19 cellular contexts compared by ENCODE assay signal in the genomic region with DNA sequence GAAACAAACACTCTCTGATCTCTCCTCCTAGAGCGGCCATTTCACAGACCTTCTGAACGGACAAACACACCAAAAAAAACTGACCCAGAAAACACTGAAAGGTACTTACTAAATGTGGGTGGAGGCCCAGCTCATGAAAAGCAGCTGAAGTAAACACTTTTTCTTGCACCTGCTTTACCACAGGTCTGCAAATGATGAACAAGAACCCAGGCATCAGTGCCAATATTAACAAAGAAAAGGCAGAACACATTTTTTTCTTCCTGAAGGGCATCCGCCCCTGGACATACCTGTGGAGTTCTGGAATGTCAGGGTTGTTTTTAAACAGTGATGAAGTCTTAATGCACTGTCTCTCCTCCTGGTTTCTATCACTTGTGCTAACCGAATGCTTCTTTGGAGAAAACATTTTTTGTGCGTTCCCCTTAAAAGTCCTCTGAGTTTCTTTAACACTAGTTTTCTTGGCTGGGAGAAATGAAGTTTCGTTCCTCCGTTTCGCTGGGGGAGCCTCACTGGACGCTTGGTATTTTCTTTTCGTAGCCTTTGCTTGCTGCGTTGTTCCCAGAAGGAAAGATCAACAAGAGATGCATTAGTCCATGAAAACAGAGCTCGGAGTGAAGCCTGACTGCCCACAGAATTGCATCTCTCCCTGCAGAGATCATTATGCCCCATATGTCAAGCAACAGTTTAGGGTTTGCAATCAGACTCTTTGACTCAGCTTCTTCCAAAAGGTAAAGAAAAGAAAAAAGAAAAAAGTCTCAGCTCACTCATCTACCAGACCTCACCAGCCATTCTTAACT. TPM values are rescaled to one million over a fixed set of nuclear protein-coding genes. Genes with fewer than 3 reads are reported as not detected.
DNase-seq lines count a peak whose midpoint lies in the region; ATAC-seq, FAIRE-seq and TF ChIP-seq lines count a peak whose summit lies in the region.
"Had no signal": no experiment of that assay in that cellular context is flagged by ENCODE, and none has a peak within 500 bp of the region (broad histone marks: within the 10 kb centered on the region; RNA-seq: fewer than 3 reads in every experiment).

No MANE protein-coding gene starts in this region.

- H3K27ac ChIP-seq in GM23338 (ENCODE audit: low read depth), result peak overlapping the region; percentile 70
- H3K27ac ChIP-seq in HUES64 (ENCODE audit: low read depth, low read length), result peak overlapping the region; percentile 3; the same call in 1 of the 2 replicates
- H3K27ac ChIP-seq in H1 (ENCODE audit: low read depth, low read length), result no peak overlapping the region
- H3K27ac ChIP-seq in mesenchymal stem cell (ENCODE audit: low read length, poor library complexity, severe bottlenecking), result peak overlapping the region; percentile 74
- H3K27ac ChIP-seq in SK-N-SH (ENCODE audit: low read depth in 2 of 2, low read length in 1 of 2), result no peak overlapping the region
- H3K27ac ChIP-seq: HL-60 had no signal

- H4K91ac ChIP-seq in H1 (replicated peaks; ENCODE audit: insufficient read length, low read length) (no peak overlapping the region), mesenchymal stem cell (ENCODE audit: low read length) (no peak overlapping the region)

- CTCF ChIA-PET in H1 (lab: Charles Lee; ENCODE audit: partially characterized antibody) (interaction anchor here (1.0 to 1.9 kb wide), 2 partner anchors 11 to 19 kb away, joined by 3 to 5 read pairs; no protein-coding TSS in a partner anchor), SK-N-SH (lab: Yijun Ruan, JAX) (interaction anchor here (1.0 kb wide), 1 partner anchor 136 kb away, joined by 4 read pairs; no protein-coding TSS in a partner anchor)

- no peak overlapping the region for H2AK5ac ChIP-seq in H1 (ENCODE audit: low read depth, low read length)
- no peak overlapping the region for H2AK5ac ChIP-seq in mesenchymal stem cell (ENCODE audit: low read length, severe bottlenecking)

- no peak for TF ChIP-seq POLR2A in H1 (IDR thresholded peaks at IDR 0.05; ENCODE audit: control extremely low read depth in 1 of 2, low read depth in 2 of 2, low read length in 2 of 2)
- no peak for TF ChIP-seq POLR2A in GM12891 (IDR thresholded peaks at IDR 0.05; ENCODE audit: low read depth, low read length)

- H4K8ac ChIP-seq in H1 (ENCODE audit: extremely low read depth, insufficient read depth, low read length) (no peak overlapping the region), mesenchymal stem cell (ENCODE audit: low read length) (no peak overlapping the region)

- H3K36me3 Mint-ChIP-seq in GM23338 (ENCODE audit: low read depth), result peaks cover 39% of the 10 kb centered on the region

- WGBS in HUES64, result 93% methylated on average over 12 of the region's 12 CpGs
- 84% methylated on average over 12 of the region's 12 CpGs; no CpG with 5 or more reads in 1 of the 2 experiments for WGBS in H1 (ENCODE audit: extremely low coverage in 1 of 2, insufficient coverage in 1 of 2, insufficient read length in 1 of 2, insufficient replicate concordance in 2 of 2, low coverage in 1 of 2, low lambda C conversion rate in 2 of 2, missing lambda C conversion rate in 1 of 2), 2 experiments
- 95% methylated on average over 12 of the region's 12 CpGs for WGBS in mesenchymal stem cell
- 92% methylated on average over 12 of the region's 12 CpGs for whole genome bisulfite sequencing in SK-N-SH (ENCODE audit: low lambda C conversion rate)

- no peak for FAIRE-seq in H1 (lab: Jason Lieb, UNC)
- no peak for FAIRE-seq in GM12891 (lab: Jason Lieb, UNC)

- H3K9ac ChIP-seq in HUES64 (ENCODE audit: low read depth, low read length) (0 out of 2 replicates have a peak overlapping the region, but pooled peaks have one; percentile 13), H1 (replicated peaks in 1 of 4; ENCODE audit: extremely low read depth in 1 of 4, low read depth in 3 of 4, low read length in 3 of 4) (no peak overlapping the region), mesenchymal stem cell (ENCODE audit: low read length) (no peak overlapping the region), SK-N-SH (no peak overlapping the region)

- no peak overlapping the region for H2BK20ac ChIP-seq in H1 (ENCODE audit: low read length)

- H3K27ac Mint-ChIP-seq in GM23338, result no peak overlapping the region

- H3K18ac ChIP-seq in H1 (ENCODE audit: extremely low read depth, low read length), result no peak overlapping the region
- no peak overlapping the region for H3K18ac ChIP-seq in mesenchymal stem cell (ENCODE audit: low read depth in 1 of 2, low read length in 2 of 2)

- H3K36me3 ChIP-seq in GM23338 (ENCODE audit: insufficient read depth) (0 out of 2 replicates have a peak, but pooled peaks cover 15% of the 10 kb centered on the region), HUES64 (ENCODE audit: insufficient read depth, low read length) (peaks cover 60% of the 10 kb centered on the region), H1 (ENCODE audit: control insufficient read depth in 2 of 4, insufficient read depth in 4 of 4, low read length in 3 of 4) (peaks cover 5 to 41% (median 24%) of the 10 kb centered on the region in 4 experiments), mesenchymal stem cell (ENCODE audit: control insufficient read depth in 1 of 2, insufficient read depth in 2 of 2, low read depth in 1 of 2, low read length in 2 of 2) (peaks cover 16 to 57% of the 10 kb centered on the region in 2 experiments), SK-N-SH (replicated peaks in 1 of 2; ENCODE audit: control insufficient read depth in 1 of 2, insufficient read depth in 2 of 2, low read length in 1 of 2) (peaks cover 32 to 61% of the 10 kb centered on the region in 2 experiments)

- H3K4me1 Mint-ChIP-seq in GM23338, result peaks cover 9% of the 10 kb centered on the region

- H3F3A ChIP-seq in GM23338 (replicated peaks; ENCODE audit: low read depth) (peaks cover 8% of the 10 kb centered on the region), SK-N-SH (replicated peaks; ENCODE audit: insufficient read depth) (no peaks in the 10 kb centered on the region)

- H4K20me1 ChIP-seq in GM23338 (replicated peaks; ENCODE audit: insufficient read depth) (peaks cover 10% of the 10 kb centered on the region; the same call in 1 of the 2 replicates), H1 (replicated peaks in 1 of 2; ENCODE audit: control insufficient read depth in 1 of 2, insufficient read depth in 2 of 2, low read length in 2 of 2) (peaks cover 2 to 6% of the 10 kb centered on the region in 2 experiments), SK-N-SH (ENCODE audit: insufficient read depth) (peaks cover 10% of the 10 kb centered on the region; the same call in 1 of the 2 replicates)

- TF ChIP-seq RAD21 in H1 (IDR thresholded peaks at IDR 0.05 in 1 of 2, conservative IDR thresholded peaks at IDR 0.05 in 1 of 2; ENCODE audit: low read depth in 2 of 2, low read length in 2 of 2) (no peak), SK-N-SH (IDR thresholded peaks at IDR 0.05; ENCODE audit: low read length) (no peak)

- H3K4me3 ChIP-seq in GM23338 (peak overlapping the region; percentile 20; the same call in 1 of the 2 replicates), HUES64 (ENCODE audit: low read length) (no peak overlapping the region; the same call in 1 of the 2 replicates), H1 (ENCODE audit: extremely low read depth in 1 of 4, insufficient read depth in 2 of 4, low read depth in 3 of 4, low read length in 4 of 4) (peak overlapping the region in 1 of 4 experiments; percentile 11; a peak in 1 of 8 replicates), mesenchymal stem cell (ENCODE audit: insufficient read depth in 1 of 2, low read depth in 1 of 2, low read length in 2 of 2) (no peak overlapping the region), SK-N-SH (ENCODE audit: low read depth in 2 of 2, low read length in 1 of 2) (no peak overlapping the region)

- no peaks in the 10 kb centered on the region for H3K27me3 ChIP-seq in GM23338 (ENCODE audit: insufficient read depth)
- no peaks in the 10 kb centered on the region for H3K27me3 ChIP-seq in HUES64 (ENCODE audit: insufficient read depth, low read length)
- H3K27me3 ChIP-seq in H1 (replicated peaks in 1 of 4; ENCODE audit: control insufficient read depth in 3 of 4, extremely low read depth in 1 of 4, insufficient read depth in 3 of 4, low read length in 3 of 4), result no peaks in the 10 kb centered on the region
- no peaks in the 10 kb centered on the region for H3K27me3 ChIP-seq in mesenchymal stem cell (ENCODE audit: control insufficient read depth in 1 of 2, insufficient read depth in 1 of 2, low read length in 2 of 2)
- no peaks in the 10 kb centered on the region for H3K27me3 ChIP-seq in SK-N-SH (ENCODE audit: insufficient read depth)

- H3K4me2 ChIP-seq in GM23338, result peak overlapping the region; percentile 60
- peak overlapping the region; percentile 42 to 59; a peak in 3 of 4 replicates for H3K4me2 ChIP-seq in H1 (ENCODE audit: insufficient read depth in 1 of 2, low read depth in 2 of 2, low read length in 2 of 2)
- H3K4me2 ChIP-seq in mesenchymal stem cell (ENCODE audit: low read length, poor library complexity, severe bottlenecking), result no peak overlapping the region
- H3K4me2 ChIP-seq in SK-N-SH, result no peak overlapping the region

- H2BK12ac ChIP-seq in H1 (ENCODE audit: low read depth, low read length), result no peak overlapping the region
- H2BK12ac ChIP-seq in mesenchymal stem cell (ENCODE audit: low read length in 2 of 2), result no peak overlapping the region

- H2BK15ac ChIP-seq in H1 (ENCODE audit: low read length), result no peak overlapping the region
- H2BK15ac ChIP-seq in mesenchymal stem cell (ENCODE audit: low read depth, poor library complexity, severe bottlenecking), result no peak overlapping the region

- H4K5ac ChIP-seq in H1 (ENCODE audit: insufficient read length, low read depth, low read length), result no peak overlapping the region

- no peak for TF ChIP-seq CTCF in GM23338 (conservative IDR thresholded peaks at IDR 0.05; ENCODE audit: low read depth in 2 of 2)
- TF ChIP-seq CTCF in H1 (IDR thresholded peaks at IDR 0.05; ENCODE audit: control extremely low read depth in 1 of 3, insufficient read depth in 1 of 3, low read depth in 1 of 3, low read length in 3 of 3), result no peak
- no peak for TF ChIP-seq CTCF in SK-N-SH (IDR thresholded peaks at IDR 0.05)

- no peak for ATAC-seq in GM23338
- no peak for ATAC-seq in HG02970 (IDR thresholded peaks at IDR 0.05; ENCODE audit: low FRiP score, unreplicated experiment)

- H3K27me3 Mint-ChIP-seq in GM23338 (ENCODE audit: insufficient read depth, low read depth, poor library complexity), result peaks cover 3% of the 10 kb centered on the region

- no peak overlapping the region for H3K56ac ChIP-seq in H1 (replicated peaks; ENCODE audit: insufficient read length, low read depth, low read length)

- POLR2A ChIA-PET in H1 (lab: Charles Lee; ENCODE audit: partially characterized antibody) (interaction anchor here (0.7 to 1.6 kb wide), 3 partner anchors 8 to 9 kb away, joined by 4 read pairs; a partner anchor contains a TSS), SK-N-SH (lab: Yijun Ruan, JAX) (no interaction called here)

- H3K23me2 ChIP-seq in H1 (ENCODE audit: low read depth, low read length), result no peaks in the 10 kb centered on the region

- TF ChIP-seq EP300 in H1 (IDR thresholded peaks at IDR 0.05; ENCODE audit: borderline replicate concordance in 1 of 2, low read depth in 2 of 2, low read length in 2 of 2) (no peak), SK-N-SH (IDR thresholded peaks at IDR 0.05; ENCODE audit: borderline replicate concordance in 1 of 2, low read depth in 1 of 2, low read length in 1 of 2) (no peak)

- H3K14ac ChIP-seq in H1 (ENCODE audit: insufficient read length) (no peak overlapping the region), mesenchymal stem cell (ENCODE audit: low read length in 2 of 2) (no peak overlapping the region)

- no peak overlapping the region for H2BK120ac ChIP-seq in H1 (replicated peaks; ENCODE audit: low read depth, low read length)
- H2BK120ac ChIP-seq in mesenchymal stem cell (ENCODE audit: low read depth, low read length), result no peak overlapping the region

- H3K79me2 ChIP-seq in GM23338 (replicated peaks; ENCODE audit: insufficient read depth) (peaks cover 67% of the 10 kb centered on the region), H1 (ENCODE audit: control insufficient read depth in 1 of 2, insufficient read depth in 2 of 2, low read length in 2 of 2) (peaks cover 5 to 59% of the 10 kb centered on the region in 2 experiments; a peak in 3 of 4 replicates), SK-N-SH (ENCODE audit: insufficient read depth) (peaks cover 58% of the 10 kb centered on the region)

- H3K4me3 Mint-ChIP-seq in GM23338, result peak overlapping the region; percentile 4; the same call in 1 of the 3 replicates

- H3K9me3 Mint-ChIP-seq in GM23338, result no peaks in the 10 kb centered on the region

- H2BK5ac ChIP-seq in H1 (ENCODE audit: low read depth, low read length) (no peak overlapping the region; the same call in 1 of the 2 replicates), mesenchymal stem cell (ENCODE audit: low read depth, low read length, poor library complexity, severe bottlenecking) (no peak overlapping the region)

- H2AFZ ChIP-seq in GM23338, result no peak overlapping the region
- no peak overlapping the region for H2AFZ ChIP-seq in H1 (ENCODE audit: low read length)
- H2AFZ ChIP-seq in mesenchymal stem cell (ENCODE audit: low read depth, low read length), result no peak overlapping the region
- H2AFZ ChIP-seq in SK-N-SH (ENCODE audit: low read depth), result no peak overlapping the region

- H3K9me2 ChIP-seq in GM23338 (ENCODE audit: insufficient read depth) (no peaks in the 10 kb centered on the region), SK-N-SH (no peaks in the 10 kb centered on the region)

- H3K4ac ChIP-seq in H1 (replicated peaks; ENCODE audit: insufficient read length, low read depth, low read length) (no peak overlapping the region), mesenchymal stem cell (ENCODE audit: low read depth in 1 of 2, low read length in 2 of 2) (no peak overlapping the region)

- DNase-seq in GM23338 (ENCODE audit: low spot score) (no peak), H1 (ENCODE audit: low read depth in 1 of 2, low spot score in 2 of 2) (no peak), mesenchymal stem cell (no peak), UCSD-AML1 (lab: John Stamatoyannopoulos, UW; ENCODE audit: unreplicated experiment) (no peak), SK-N-SH (no peak), GM12891 (ENCODE audit: insufficient read length, low spot score) (no peak)
- DNase-seq: ACHN, COR-L47, DMS153, HCEC 1CT, KG1, NCI-H1048, NCI-H1436 treated with DMSO at 0.1 percent for 48 hours, NCI-H2081, OCI-M1, SIG-M5 had no signal

- no peaks in the 10 kb centered on the region for H3K9me3 ChIP-seq in HUES64 (ENCODE audit: insufficient read depth, low read depth, low read length)
- H3K9me3 ChIP-seq in H1 (ENCODE audit: insufficient read depth in 2 of 2, low read depth in 1 of 2, low read length in 1 of 2), result no peaks in the 10 kb centered on the region
- H3K9me3 ChIP-seq in mesenchymal stem cell (ENCODE audit: control insufficient read depth, low read length), result no peaks in the 10 kb centered on the region
- no peaks in the 10 kb centered on the region for H3K9me3 ChIP-seq in SK-N-SH

- H3K23ac ChIP-seq in H1 (ENCODE audit: insufficient read length) (no peak overlapping the region), mesenchymal stem cell (ENCODE audit: low read length in 2 of 2) (no peak overlapping the region)

- H3K4me1 ChIP-seq in GM23338 (ENCODE audit: insufficient read depth), result peaks cover 44% of the 10 kb centered on the region
- peaks cover 20% of the 10 kb centered on the region for H3K4me1 ChIP-seq in HUES64 (ENCODE audit: insufficient read depth, low read length)
- peaks cover 2 to 6% (median 5%) of the 10 kb centered on the region in 4 experiments; a peak in 5 of 7 replicates for H3K4me1 ChIP-seq in H1 (replicated peaks in 1 of 4; ENCODE audit: control insufficient read depth in 3 of 4, insufficient read depth in 4 of 4, low read length in 3 of 4)
- peaks cover 6% of the 10 kb centered on the region for H3K4me1 ChIP-seq in mesenchymal stem cell (ENCODE audit: control insufficient read depth, insufficient read depth, low read depth, low read length)
- H3K4me1 ChIP-seq in SK-N-SH (ENCODE audit: control insufficient read depth in 1 of 2, insufficient read depth in 2 of 2, low read depth in 1 of 2, low read length in 1 of 2), result no peaks in the 10 kb centered on the region

- peaks cover 8% of the 10 kb centered on the region for H3K79me1 ChIP-seq in H1 (ENCODE audit: low read depth, low read length)
- H3K79me1 ChIP-seq in mesenchymal stem cell (replicated peaks; ENCODE audit: low read length, poor library complexity, severe bottlenecking), result peaks cover 27% of the 10 kb centered on the region

RNA-seq across cellular contexts. Expression of a gene that starts 7.4 kb away (rescaled TPM):
- total RNA-seq in GM23338 (2014; rRNA removed; shearing (Covaris generic)), result 21.6 and 23.5 TPM in 2 replicates
- polyA plus RNA-seq in GM23338 (2016; fragmentation: Nextera tagmentation; extraction: Ambion mirVana), result 11.6 and 14.8 TPM in 2 replicates
- 20.9 TPM for polyA plus RNA-seq in HUES64 (2013, experiment 1 of 2)
- polyA plus RNA-seq in HUES64 (2013, experiment 2 of 2), result 16.4 TPM
- 23.7 and 25.2 TPM in 2 replicates for total RNA-seq in H1 (2021; fragmentation: NEBNext Ultra II Directional; extraction: Animal tissue kit (Norgen Biotek cat#: 25700))
- 6.3 and 9.5 TPM in 2 replicates for polyA plus RNA-seq in H1 (2011; rRNA removed)
- 10.5 TPM for polyA plus RNA-seq in H1 (2011; cell fraction: cytosol; rRNA removed)
- polyA plus RNA-seq in H1 (2011; cell fraction: nucleus; rRNA removed), result 18.1 TPM
- polyA plus RNA-seq in H1 (2012, experiment 1 of 2), result 16.2 to 18.9 TPM (median 17.8 TPM) in 4 replicates
- polyA plus RNA-seq in H1 (2012, experiment 2 of 2), result 9.6 TPM
- 16.1 TPM for polyA plus RNA-seq in H1 (2013, experiment 1 of 2)
- 15.4 TPM for polyA plus RNA-seq in H1 (2013, experiment 2 of 2)
- polyA minus RNA-seq in H1 (2011; rRNA and poly(A)+ RNA removed), result 25.5 and 35.3 TPM in 2 replicates
- 21.3 TPM for polyA minus RNA-seq in H1 (2011; cell fraction: cytosol; rRNA and poly(A)+ RNA removed)
- polyA minus RNA-seq in H1 (2011; cell fraction: nucleus; rRNA and poly(A)+ RNA removed), result 39.6 TPM
- 8.4 TPM for polyA plus RNA-seq in mesenchymal stem cell (2013, experiment 1 of 2)
- polyA plus RNA-seq in mesenchymal stem cell (2013, experiment 2 of 2), result 8.3 TPM
- 13.9 and 17.3 TPM in 2 replicates for polyA plus RNA-seq in SK-N-SH (2012; rRNA removed)
- polyA plus RNA-seq in SK-N-SH (2012; cell fraction: cytosol; rRNA removed), result 11.1 and 13.2 TPM in 2 replicates
- polyA plus RNA-seq in SK-N-SH (2012; cell fraction: nucleus; rRNA removed), result 31.7 and 35.8 TPM in 2 replicates
- polyA plus RNA-seq in GM12891 (2012; ENCODE audit: low read depth, missing spikeins), result 9.9 TPM

RNA-seq across cellular contexts. Expression of a gene that starts 7.9 kb away (rescaled TPM):
- total RNA-seq in GM23338 (2014; rRNA removed; shearing (Covaris generic)), result 39.6 and 41.6 TPM in 2 replicates
- polyA plus RNA-seq in GM23338 (2016; fragmentation: Nextera tagmentation; extraction: Ambion mirVana) (9.5 and 9.8 TPM in 2 replicates), H1 (2011; rRNA removed) (6.3 and 6.8 TPM in 2 replicates), SK-N-SH (2012; rRNA removed) (2.8 and 3.6 TPM in 2 replicates)
- 29.3 TPM for polyA plus RNA-seq in HUES64 (2013, experiment 1 of 2)
- 28.4 TPM for polyA plus RNA-seq in HUES64 (2013, experiment 2 of 2)
- 36.9 and 39.2 TPM in 2 replicates for total RNA-seq in H1 (2021; fragmentation: NEBNext Ultra II Directional; extraction: Animal tissue kit (Norgen Biotek cat#: 25700))
- polyA plus RNA-seq in H1 (2011; cell fraction: cytosol; rRNA removed), result 8.9 TPM
- 7.2 TPM for polyA plus RNA-seq in H1 (2011; cell fraction: nucleus; rRNA removed)
- polyA plus RNA-seq in H1 (2012, experiment 1 of 2), result 14.8 to 23.5 TPM (median 19.3 TPM) in 4 replicates
- polyA plus RNA-seq in H1 (2012, experiment 2 of 2), result 4.9 TPM
- 16.8 TPM for polyA plus RNA-seq in H1 (2013, experiment 1 of 2)
- polyA plus RNA-seq in H1 (2013, experiment 2 of 2), result 16.2 TPM
- polyA minus RNA-seq in H1 (2011; rRNA and poly(A)+ RNA removed), result 17.6 and 19.4 TPM in 2 replicates
- polyA minus RNA-seq in H1 (2011; cell fraction: cytosol; rRNA and poly(A)+ RNA removed), result 15.7 TPM
- 8.7 TPM for polyA minus RNA-seq in H1 (2011; cell fraction: nucleus; rRNA and poly(A)+ RNA removed)
- 8.9 TPM for polyA plus RNA-seq in mesenchymal stem cell (2013, experiment 1 of 2)
- polyA plus RNA-seq in mesenchymal stem cell (2013, experiment 2 of 2), result 8.5 TPM
- 4.3 and 4.7 TPM in 2 replicates for polyA plus RNA-seq in SK-N-SH (2012; cell fraction: cytosol; rRNA removed)
- polyA plus RNA-seq in SK-N-SH (2012; cell fraction: nucleus; rRNA removed), result 2.3 and 3.6 TPM in 2 replicates
- 5.7 TPM for polyA plus RNA-seq in GM12891 (2012; ENCODE audit: low read depth, missing spikeins)

Comparison
In these comparisons a context has a peak if more than half of its experiments do, and no peak if none do; other contexts are left out.
1. H3K27ac ChIP-seq: peak in GM23338 (single experiment), HUES64 (single experiment) and mesenchymal stem cell (single experiment); none in H1 (single experiment) and SK-N-SH (0 of 2).
2. H3K4me2 ChIP-seq: peak in GM23338 (single experiment) and H1 (2 of 2); none in mesenchymal stem cell (single experiment) and SK-N-SH (single experiment).